Comparison of ENCODE assay signal across 20 cellular contexts in the genomic region with DNA sequence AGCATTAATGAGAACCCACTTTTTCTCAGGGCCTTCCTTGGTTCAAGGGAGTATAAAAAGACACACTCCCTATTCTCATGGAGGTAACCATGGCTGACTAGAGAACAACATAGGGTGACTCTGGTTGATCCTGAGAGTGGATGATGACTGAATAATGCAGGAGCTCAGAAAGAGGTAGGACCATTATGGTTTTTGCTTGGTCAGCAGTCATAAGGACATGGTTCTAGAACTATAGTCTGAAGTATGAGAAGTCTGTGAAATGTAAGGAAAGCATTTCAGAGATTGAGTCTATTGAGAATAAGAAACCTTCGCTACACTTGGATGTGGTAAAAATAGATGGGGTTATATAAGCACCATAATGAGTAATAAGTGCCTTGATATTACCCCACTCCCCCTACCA.
DNase-seq lines count a peak whose midpoint lies in the region; ATAC-seq, FAIRE-seq and TF ChIP-seq lines count a peak whose summit lies in the region.
"Had no signal": no experiment of that assay in that cellular context is flagged by ENCODE, and none has a peak within 500 bp of the region (broad histone marks: within the 10 kb centered on the region; RNA-seq: fewer than 3 reads in every experiment).

No MANE protein-coding gene starts in this region.

- BruUV-seq in IMR-90 (replicated peaks; lab: Mats Ljungman, UMichigan) (no TSS peak), K562 (replicated peaks; lab: Mats Ljungman, UMichigan) (no TSS peak)

- H4K91ac ChIP-seq in IMR-90 (ENCODE audit: insufficient read depth, low read depth, low read length) = no peak overlapping the region

- no peak overlapping the region for H2BK20ac ChIP-seq in IMR-90 (ENCODE audit: low read depth, low read length)

- DNase-seq in A549 (ENCODE audit: low read depth in 1 of 2, low spot score in 1 of 2) (no peak), IMR-90 (no peak), K562 (ENCODE audit: extremely low read depth in 1 of 4, low spot score in 3 of 4) (no peak), NCI-H774 (lab: John Stamatoyannopoulos, UW) (no peak), T-cell (no peak)
- DNase-seq: 8988T; AML-193; Caco-2; Calu3; CD4-positive, alpha-beta T cell; CD8-positive, alpha-beta T cell; GF-D8 had no signal

- TF ChIP-seq POLR2A in A549 (IDR thresholded peaks at IDR 0.05; ENCODE audit: low read length) (no peak), IMR-90 (IDR thresholded peaks at IDR 0.05; ENCODE audit: low read depth, low read length) (no peak), K562 (conservative IDR thresholded peaks at IDR 0.05) (no peak)

- H3K9me3 Mint-ChIP-seq in T-cell = peaks cover 8 to 15% (median 12%) of the 10 kb centered on the region in 3 donors

- no peak overlapping the region for H3K27ac ChIP-seq in A549
- H3K27ac ChIP-seq in IMR-90 (ENCODE audit: insufficient read depth, low read length) = no peak overlapping the region
- no peak overlapping the region for H3K27ac ChIP-seq in K562 (ENCODE audit: extremely low read depth, low read depth, low read length)
- H3K27ac ChIP-seq: BLaER1 treated with 17β-estradiol and CSF1 and Interleukin-3, amounts not matched to agents 10 nM and 100 nM; C4-2B had no signal

- H2AK5ac ChIP-seq in IMR-90 (ENCODE audit: low read depth, low read length) = no peak overlapping the region

- no peak overlapping the region for H4K5ac ChIP-seq in IMR-90 (ENCODE audit: low read depth, low read length)

- H3K36me3 ChIP-seq in IMR-90 (ENCODE audit: control insufficient read depth, insufficient read depth, low read length) (no peaks in the 10 kb centered on the region), K562 (ENCODE audit: control insufficient read depth, insufficient read depth, low read length) (no peaks in the 10 kb centered on the region)
- H3K36me3 ChIP-seq: BLaER1 treated with 17β-estradiol and CSF1 and Interleukin-3, amounts not matched to agents 10 nM and 100 nM had no signal

- WGBS in A549 (ENCODE audit: missing lambda C conversion rate) = 26% methylated on average over 1 of the region's 1 CpG
- WGBS in IMR-90 (ENCODE audit: extremely low coverage in 2 of 2, insufficient read length in 1 of 2), 2 experiments = no CpG with 5 or more reads among the region's 1 CpG
- WGBS in K562 (ENCODE audit: insufficient coverage, low coverage, missing lambda C conversion rate) = 10% methylated on average over 1 of the region's 1 CpG

- H3K27ac Mint-ChIP-seq in T-cell = no peak overlapping the region
- H3K27ac Mint-ChIP-seq: B cell; CD4-positive, alpha-beta T cell; CD8-positive, alpha-beta T cell had no signal

- H3K36me3 Mint-ChIP-seq in T-cell = no peaks in the 10 kb centered on the region
- H3K36me3 Mint-ChIP-seq: CD8-positive, alpha-beta T cell had no signal

- intact Hi-C loops in IMR-90 (cut with micrococcal nuclease) = no loop called here
- intact Hi-C loops in K562 (cut with micrococcal nuclease) = no loop called here

- no peaks in the 10 kb centered on the region for H3K27me3 Mint-ChIP-seq in T-cell
- H3K27me3 Mint-ChIP-seq: B cell; CD4-positive, alpha-beta T cell had no signal

- H4K8ac ChIP-seq in IMR-90 (ENCODE audit: low read depth in 2 of 2, low read length in 2 of 2) = no peak overlapping the region

- TF ChIP-seq EP300 in A549 (IDR thresholded peaks at IDR 0.05) (no peak), K562 (IDR thresholded peaks at IDR 0.05; ENCODE audit: low read length) (no peak)

- H3K18ac ChIP-seq in IMR-90 (ENCODE audit: low read depth, low read length) = no peak overlapping the region

- H2BK15ac ChIP-seq in IMR-90 (ENCODE audit: low read depth, low read length) = no peak overlapping the region

- dilution Hi-C loops in IMR-90 (cut with HindIII; ENCODE audit: low sequenced_read_pairs, unreplicated experiment) = no loop called here

- H3K79me2 ChIP-seq in K562 (ENCODE audit: control insufficient read depth, insufficient read depth, low read length) = no peaks in the 10 kb centered on the region

- H3K9me1 ChIP-seq in IMR-90 (ENCODE audit: insufficient read depth, low read length) (no peaks in the 10 kb centered on the region), K562 (ENCODE audit: control insufficient read depth, insufficient read depth, low read length) (no peaks in the 10 kb centered on the region)

- H3K27me3 ChIP-seq in IMR-90 (ENCODE audit: control insufficient read depth, insufficient read depth, low read length) (no peaks in the 10 kb centered on the region), K562 (ENCODE audit: control insufficient read depth in 2 of 2, insufficient read depth in 2 of 2, low read length in 2 of 2) (no peaks in the 10 kb centered on the region)
- H3K27me3 ChIP-seq: BLaER1 treated with 17β-estradiol and CSF1 and Interleukin-3, amounts not matched to agents 10 nM and 100 nM had no signal

- no peak for TF ChIP-seq RAD21 in A549 (conservative IDR thresholded peaks at IDR 0.05 in 1 of 2, IDR thresholded peaks at IDR 0.05 in 1 of 2)
- TF ChIP-seq RAD21 in IMR-90 (IDR thresholded peaks at IDR 0.05; ENCODE audit: low read length) = no peak
- TF ChIP-seq RAD21 in K562 (CRISPR knock-in tag; conservative IDR thresholded peaks at IDR 0.05 in 1 of 2, IDR thresholded peaks at IDR 0.05 in 1 of 2) = no peak

- H3K4me2 ChIP-seq in A549 (no peak overlapping the region), IMR-90 (ENCODE audit: low read depth, low read length) (no peak overlapping the region), K562 (ENCODE audit: insufficient read depth, low read length) (no peak overlapping the region)
- H3K4me2 ChIP-seq: BLaER1 treated with 17β-estradiol and CSF1 and Interleukin-3, amounts not matched to agents 10 nM and 100 nM had no signal

- no peak overlapping the region for H3K56ac ChIP-seq in IMR-90 (ENCODE audit: extremely low read depth, insufficient read depth, low read length)

- POLR2A ChIA-PET in A549 (lab: Yijun Ruan, JAX) (no interaction called here), IMR-90 (lab: Charles Lee; ENCODE audit: unreplicated experiment) (no interaction called here), K562 (lab: Yijun Ruan, JAX) (no interaction called here), T-cell (lab: Charles Lee) (no interaction called here)

- no peak overlapping the region for H3K14ac ChIP-seq in IMR-90 (replicated peaks; ENCODE audit: low read depth, low read length)

- no peak for ATAC-seq in A549
- ATAC-seq in IMR-90 (ENCODE audit: low read depth) = no peak
- ATAC-seq in K562 = no peak
- no peak for ATAC-seq in HG03039 (IDR thresholded peaks at IDR 0.05; ENCODE audit: unreplicated experiment)
- no peak for ATAC-seq in T-cell (replicated peaks in 1 of 4)
- ATAC-seq: CD8-positive, alpha-beta T cell had no signal

- H3K4me3 ChIP-seq in A549 = no peak overlapping the region
- no peak overlapping the region for H3K4me3 ChIP-seq in IMR-90 (ENCODE audit: insufficient read depth, low read depth, low read length)
- H3K4me3 ChIP-seq in K562 = no peak overlapping the region
- H3K4me3 ChIP-seq: BLaER1 treated with 17β-estradiol and CSF1 and Interleukin-3, amounts not matched to agents 10 nM and 100 nM had no signal

- no peak overlapping the region for H3K4me3 Mint-ChIP-seq in T-cell
- H3K4me3 Mint-ChIP-seq: B cell; CD4-positive, alpha-beta T cell; CD8-positive, alpha-beta T cell had no signal

- H3K4me1 ChIP-seq in A549 (no peaks in the 10 kb centered on the region), IMR-90 (ENCODE audit: control insufficient read depth, insufficient read depth, low read length) (no peaks in the 10 kb centered on the region), K562 (replicated peaks in 1 of 2; ENCODE audit: control insufficient read depth in 2 of 2, insufficient read depth in 2 of 2, low read length in 2 of 2) (no peaks in the 10 kb centered on the region)
- H3K4me1 ChIP-seq: BLaER1 treated with 17β-estradiol and CSF1 and Interleukin-3, amounts not matched to agents 10 nM and 100 nM; Caco-2 had no signal

- FAIRE-seq in A549 (lab: Jason Lieb, UNC) (no peak), K562 (lab: Jason Lieb, UNC) (no peak)
- FAIRE-seq: A204.1, D721Med, GM12891, GM19239 had no signal

- no peak overlapping the region for H3K4ac ChIP-seq in IMR-90 (ENCODE audit: low read depth, low read length)

- no peaks in the 10 kb centered on the region for H3K4me1 Mint-ChIP-seq in T-cell
- H3K4me1 Mint-ChIP-seq: B cell had no signal

- H3K9ac ChIP-seq in IMR-90 (ENCODE audit: low read depth, low read length) = no peak overlapping the region
- H3K9ac ChIP-seq in K562 (ENCODE audit: insufficient read depth in 1 of 2, low read depth in 2 of 2, low read length in 2 of 2) = no peak overlapping the region
- H3K9ac ChIP-seq: BLaER1 treated with 17β-estradiol and CSF1 and Interleukin-3, amounts not matched to agents 10 nM and 100 nM had no signal

- in situ Hi-C loops in IMR-90 (cut with MboI; ENCODE audit: low sequenced_read_pairs) (no loop called here), K562 (cut with MboI) (no loop called here)

- no peaks in the 10 kb centered on the region for H3K9me3 ChIP-seq in A549
- H3K9me3 ChIP-seq in IMR-90 (ENCODE audit: control insufficient read depth, insufficient read depth, low read length) = peaks cover 7% of the 10 kb centered on the region
- H3K9me3 ChIP-seq in K562 (replicated peaks; ENCODE audit: control insufficient read depth, insufficient read depth, low read depth, low read length) = no peaks in the 10 kb centered on the region
- H3K9me3 ChIP-seq: Caco-2 had no signal

- no peaks in the 10 kb centered on the region for H3K79me1 ChIP-seq in IMR-90 (ENCODE audit: low read depth in 1 of 2, low read length in 2 of 2)

- H2BK120ac ChIP-seq in IMR-90 (ENCODE audit: low read depth, low read length) = no peak overlapping the region

- no peak overlapping the region for H3K23ac ChIP-seq in IMR-90 (ENCODE audit: low read depth, low read length)

- H2AFZ ChIP-seq in IMR-90 (replicated peaks; ENCODE audit: low read length, poor library complexity) (no peak overlapping the region), K562 (ENCODE audit: low read depth, low read length) (no peak overlapping the region)

- no peak for TF ChIP-seq CTCF in A549 (IDR thresholded peaks at IDR 0.05)
- TF ChIP-seq CTCF in IMR-90 (conservative IDR thresholded peaks at IDR 0.05; ENCODE audit: low read depth, low read length) = no peak
- no peak for TF ChIP-seq CTCF in K562 (IDR thresholded peaks at IDR 0.05 in 2 of 3, conservative IDR thresholded peaks at IDR 0.05 in 1 of 3; ENCODE audit: insufficient read depth in 2 of 3, low read depth in 1 of 3, low read length in 3 of 3)

- H4K20me1 ChIP-seq in IMR-90 (ENCODE audit: insufficient read depth, low read length) = no peaks in the 10 kb centered on the region
- H4K20me1 ChIP-seq in K562 (replicated peaks; ENCODE audit: control insufficient read depth, insufficient read depth, low read length) = no peaks in the 10 kb centered on the region
- H4K20me1 ChIP-seq: BLaER1 treated with 17β-estradiol and CSF1 and Interleukin-3, amounts not matched to agents 10 nM and 100 nM had no signal

- no peak overlapping the region for H2AK9ac ChIP-seq in IMR-90 (replicated peaks; ENCODE audit: low read depth, low read length, poor library complexity)

- H2BK5ac ChIP-seq in IMR-90 (ENCODE audit: low read depth, low read length, poor library complexity, severe bottlenecking) = no peak overlapping the region

- CTCF ChIA-PET in A549 (lab: Yijun Ruan, JAX) = no interaction called here
- CTCF ChIA-PET in IMR-90 (lab: Yijun Ruan, JAX) = no interaction called here
- CTCF ChIA-PET in K562 (lab: Yijun Ruan, JAX; ENCODE audit: low intra/inter-chr PET ratio) = no interaction called here
- CTCF ChIA-PET in T-cell (lab: Charles Lee) = no interaction called here

TF ChIP-seq in K562, 482 proteins besides CTCF, POLR2A, EP300 and RAD21 (continues in another document):
- TF ChIP-seq NR2C1 (IDR thresholded peaks at IDR 0.05) (no peak), NR2C1 (tag; IDR thresholded peaks at IDR 0.05) (no peak)
